In the genomic region with DNA sequence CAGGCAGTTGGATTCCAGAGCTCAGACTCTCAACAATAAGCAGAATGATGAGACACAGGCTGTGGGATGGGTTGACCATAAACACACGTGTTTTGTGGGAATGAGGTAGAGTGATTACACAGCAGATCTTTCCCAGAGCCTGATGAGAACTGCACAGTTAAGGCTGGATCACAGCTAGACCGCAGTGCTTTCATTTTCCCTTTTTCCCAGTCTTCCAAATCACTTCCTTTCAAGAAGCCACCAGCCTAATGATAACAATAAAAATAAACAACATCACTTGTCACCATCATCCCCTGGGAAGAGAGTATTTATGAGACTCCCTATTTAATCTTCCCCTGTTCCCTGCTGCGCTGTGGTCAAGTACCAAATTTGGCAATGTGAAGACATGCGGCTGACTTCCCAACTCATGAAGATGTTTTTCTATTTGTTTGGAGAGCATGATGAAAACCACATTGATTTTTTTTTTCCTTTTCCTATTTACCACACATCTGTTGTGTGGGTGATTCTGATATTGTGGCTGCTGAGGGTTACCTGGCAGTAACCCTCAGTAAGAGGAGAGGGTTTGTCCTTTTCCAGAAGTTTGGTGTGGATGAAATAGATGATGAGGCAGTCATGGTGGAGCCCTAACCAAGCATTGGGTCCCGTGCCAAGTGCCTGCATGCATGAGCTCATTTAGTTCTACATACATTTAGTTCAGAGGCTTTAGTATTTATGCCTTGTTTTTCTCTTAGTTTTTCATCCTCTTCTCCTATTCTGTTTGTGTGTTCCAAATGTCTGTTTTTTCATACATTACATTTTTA, we compare ENCODE assay signal across 15 cellular contexts.
DNase-seq lines count a peak whose midpoint lies in the region; ATAC-seq and TF ChIP-seq lines count a peak whose summit lies in the region.
"Had no signal": no experiment of that assay in that cellular context is flagged by ENCODE, and none has a peak within 500 bp of the region (broad histone marks: within the 10 kb centered on the region; RNA-seq: fewer than 3 reads in every experiment).

No MANE protein-coding gene starts in this region.

- no peaks in the 10 kb centered on the region for H3K27me3 ChIP-seq in adipocyte (replicated peaks; ENCODE audit: control insufficient read depth, insufficient read depth, low read length)
- H3K27me3 ChIP-seq in hepatocyte: no peaks in the 10 kb centered on the region
- H3K27me3 ChIP-seq: testis had no signal

- H3K9me2 ChIP-seq in hepatocyte (replicated peaks; ENCODE audit: insufficient read depth): no peaks in the 10 kb centered on the region

- peak overlapping the region; percentile 79 for H3K27ac ChIP-seq in hepatocyte
- H3K27ac ChIP-seq: psoas muscle, testis had no signal

- H3K4me3 ChIP-seq in adipocyte (ENCODE audit: low read length) (peak overlapping the region; percentile 62), hepatocyte (no peak overlapping the region)
- H3K4me3 ChIP-seq: GM12878, HAP-1, psoas muscle, testis had no signal

- H3K9me3 ChIP-seq in adipocyte (ENCODE audit: control insufficient read depth, low read length) (no peaks in the 10 kb centered on the region), hepatocyte (ENCODE audit: low read depth) (no peaks in the 10 kb centered on the region)
- H3K9me3 ChIP-seq: HAP-1, psoas muscle, testis had no signal

- no peak for TF ChIP-seq CTCF in hepatocyte (IDR thresholded peaks at IDR 0.05; ENCODE audit: poor library complexity)

- ATAC-seq in HG03565 (IDR thresholded peaks at IDR 0.05; ENCODE audit: unreplicated experiment): no peak
- ATAC-seq in GM21447 (IDR thresholded peaks at IDR 0.05; ENCODE audit: unreplicated experiment): no peak
- ATAC-seq: GM12878, HepG2, psoas muscle, SK-N-SH treated with all-trans-retinoic acid at 6 μM for 48 hours had no signal

- 74% methylated on average over 5 of the region's 5 CpGs for whole genome bisulfite sequencing in hepatocyte (ENCODE audit: low lambda C conversion rate, missing lambda C conversion rate)

- no peaks in the 10 kb centered on the region for H3K79me2 ChIP-seq in hepatocyte

- H3K36me3 ChIP-seq in adipocyte (ENCODE audit: control insufficient read depth, insufficient read depth, low read length, severe bottlenecking) (no peaks in the 10 kb centered on the region), hepatocyte (replicated peaks; ENCODE audit: insufficient read depth, low read depth) (no peaks in the 10 kb centered on the region)
- H3K36me3 ChIP-seq: HAP-1 had no signal

- peak; percentile 96 for DNase-seq in GM04503 (ENCODE audit: low read depth)
- peak; percentile 53 for DNase-seq in adipocyte (ENCODE audit: low read depth)
- peak; percentile 59 for DNase-seq in hepatocyte (ENCODE audit: low spot score)
- DNase-seq in stromal cell of bone marrow (ENCODE audit: low read depth): peak; percentile 81
- no peak for DNase-seq in NCI-H2171 (lab: John Stamatoyannopoulos, UW)
- DNase-seq in NCI-H510A (lab: John Stamatoyannopoulos, UW): no peak
- DNase-seq: NCI-H146, psoas muscle, testis had no signal

- no peak overlapping the region for H3K9ac ChIP-seq in adipocyte (ENCODE audit: low read length)

- H2AFZ ChIP-seq in hepatocyte: no peak overlapping the region

- no peaks in the 10 kb centered on the region for H4K20me1 ChIP-seq in hepatocyte (ENCODE audit: insufficient read depth, poor library complexity, severe bottlenecking)

- peak overlapping the region; percentile 48 for H3K4me2 ChIP-seq in hepatocyte

- H3K4me1 ChIP-seq in adipocyte (ENCODE audit: control insufficient read depth, insufficient read depth, low read length) (peaks cover 31% of the 10 kb centered on the region), hepatocyte (ENCODE audit: insufficient read depth) (peaks cover 5% of the 10 kb centered on the region)
- H3K4me1 ChIP-seq: HAP-1, testis had no signal

Comparison
In these comparisons a context has a peak if more than half of its experiments do, and no peak if none do; other contexts are left out.
1. DNase-seq: peak in GM04503 (single experiment), adipocyte (single experiment), hepatocyte (single experiment) and stromal cell of bone marrow (single experiment); none in NCI-H2171 (single experiment) and NCI-H510A (single experiment).